9 cellular contexts compared by ENCODE assay signal in the genomic region with DNA sequence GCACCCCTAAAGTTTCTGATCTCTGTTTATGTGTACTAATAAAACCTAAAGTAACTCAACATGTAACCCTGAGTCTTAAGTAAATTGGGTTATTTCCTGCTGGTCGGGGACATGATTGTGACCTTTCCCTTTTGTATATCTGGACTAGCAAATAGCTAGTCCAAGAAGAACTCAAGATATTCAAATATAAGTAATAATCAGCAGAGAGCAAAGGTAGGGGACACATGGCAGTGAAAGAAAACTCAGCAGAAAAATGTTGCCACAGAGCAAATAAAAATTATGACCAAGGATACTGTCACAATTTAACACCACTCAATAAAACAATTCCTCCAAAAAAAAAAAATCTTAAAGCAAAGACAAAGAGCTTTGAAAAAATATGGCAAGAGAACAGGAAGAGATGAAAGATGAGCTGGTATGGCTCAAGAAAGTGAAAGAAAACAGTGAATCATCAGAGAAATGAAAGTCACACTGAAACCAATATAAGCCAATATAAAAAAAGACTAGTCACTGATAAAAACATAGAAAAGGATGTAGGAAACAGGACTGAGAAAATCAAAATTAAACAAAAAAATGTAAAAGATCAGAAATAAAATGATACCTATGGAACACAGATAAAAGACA. TPM values are rescaled to one million over a fixed set of nuclear protein-coding genes. Genes with fewer than 3 reads are reported as not detected.
DNase-seq lines count a peak whose midpoint lies in the region; ATAC-seq lines count a peak whose summit lies in the region.
"Had no signal": no experiment of that assay in that cellular context is flagged by ENCODE, and none has a peak within 500 bp of the region (broad histone marks: within the 10 kb centered on the region; RNA-seq: fewer than 3 reads in every experiment).

No MANE protein-coding gene starts in this region.

- no peaks in the 10 kb centered on the region for H3K27me3 ChIP-seq in CD4-positive, CD25-positive, alpha-beta regulatory T cell (ENCODE audit: control insufficient read depth, insufficient read depth, low read length)

- H3K4me1 ChIP-seq in CD4-positive, CD25-positive, alpha-beta regulatory T cell (ENCODE audit: control insufficient read depth, insufficient read depth, low read length, poor library complexity, severe bottlenecking) = no peaks in the 10 kb centered on the region

- H3K27me3 Mint-ChIP-seq in CD4-positive, CD25-positive, alpha-beta regulatory T cell = no peaks in the 10 kb centered on the region
- H3K27me3 Mint-ChIP-seq: dendritic cell treated with granulocyte-macrophage colony-stimulating factor and Interleukin-4, amounts not matched to agents 40 ng/mL and 50 ng/mL, for 4 days had no signal

- H3K9me3 Mint-ChIP-seq in CD4-positive, CD25-positive, alpha-beta regulatory T cell = no peaks in the 10 kb centered on the region
- H3K9me3 Mint-ChIP-seq: dendritic cell treated with granulocyte-macrophage colony-stimulating factor and Interleukin-4, amounts not matched to agents 40 ng/mL and 50 ng/mL, for 4 days had no signal

- H3K9me3 ChIP-seq in CD4-positive, CD25-positive, alpha-beta regulatory T cell (ENCODE audit: control insufficient read depth in 2 of 2, low read length in 2 of 2) = no peaks in the 10 kb centered on the region

- ATAC-seq in CD4-positive, CD25-positive, alpha-beta regulatory T cell (ENCODE audit: low read depth in 2 of 2) = peak in 1 of 2 donors; percentile 50
- peak; percentile 89 for ATAC-seq in GM19372 (IDR thresholded peaks at IDR 0.05; ENCODE audit: low read depth, unreplicated experiment)
- peak; percentile 93 for ATAC-seq in HG03175 (IDR thresholded peaks at IDR 0.05; ENCODE audit: unreplicated experiment)

- no peak overlapping the region for H3K27ac ChIP-seq in CD4-positive, CD25-positive, alpha-beta regulatory T cell (ENCODE audit: insufficient read depth, low read length, poor library complexity, severe bottlenecking)
- no peak overlapping the region for H3K27ac ChIP-seq in substantia nigra (ENCODE audit: low read depth, low read length, poor library complexity, severe bottlenecking)

- DNase-seq in CD4-positive, CD25-positive, alpha-beta regulatory T cell = peak in 1 of 3 donors; percentile 67
- DNase-seq in brain pericyte (ENCODE audit: low read depth, low spot score) = peak; percentile 8
- no peak for DNase-seq in stimulated activated CD4-positive, alpha-beta T cell treated with anti-CD3 and anti-CD28 coated beads, Interleukin-1b, Interleukin-23, amount 100 ng/mL, for 48 hours
- no peak for DNase-seq in substantia nigra (lab: John Stamatoyannopoulos, UW)
- DNase-seq in epidermal melanocyte (ENCODE audit: insufficient read length, low spot score) = no peak
- DNase-seq in KG1 (lab: John Stamatoyannopoulos, UW) = no peak

- peak overlapping the region; percentile 27 for H3K4me3 ChIP-seq in CD4-positive, CD25-positive, alpha-beta regulatory T cell (ENCODE audit: low read depth, low read length)

- peak overlapping the region; percentile 16 to 56 (median 32) for H3K27ac Mint-ChIP-seq in CD4-positive, CD25-positive, alpha-beta regulatory T cell
- H3K27ac Mint-ChIP-seq: dendritic cell treated with granulocyte-macrophage colony-stimulating factor and Interleukin-4, amounts not matched to agents 40 ng/mL and 50 ng/mL, for 4 days had no signal

- peaks cover 20% of the 10 kb centered on the region for H3K36me3 Mint-ChIP-seq in CD4-positive, CD25-positive, alpha-beta regulatory T cell

- H3K4me1 Mint-ChIP-seq in CD4-positive, CD25-positive, alpha-beta regulatory T cell = peaks cover 14 to 34% (median 20%) of the 10 kb centered on the region in 4 donors

- peak overlapping the region in 3 of 4 donors; percentile 5 to 45 (median 20) for H3K4me3 Mint-ChIP-seq in CD4-positive, CD25-positive, alpha-beta regulatory T cell
- H3K4me3 Mint-ChIP-seq: dendritic cell treated with granulocyte-macrophage colony-stimulating factor and Interleukin-4, amounts not matched to agents 40 ng/mL and 50 ng/mL, for 4 days had no signal

- H3K36me3 ChIP-seq in CD4-positive, CD25-positive, alpha-beta regulatory T cell (ENCODE audit: control insufficient read depth, insufficient read depth, low read length) = peaks cover 18% of the 10 kb centered on the region

RNA-seq across cellular contexts. Expression of a gene that starts 43.5 kb away (rescaled TPM):
- 9.8 TPM for total RNA-seq in CD4-positive, CD25-positive, alpha-beta regulatory T cell
- polyA plus RNA-seq in CD4-positive, CD25-positive, alpha-beta regulatory T cell = 10 to 100 TPM; 14.9 to 18.9 (median 17.8) TPM

RNA-seq across cellular contexts. Expression of a gene that starts 51.5 kb away (rescaled TPM):
- 19.2 TPM for total RNA-seq in CD4-positive, CD25-positive, alpha-beta regulatory T cell
- polyA plus RNA-seq in CD4-positive, CD25-positive, alpha-beta regulatory T cell = 10 to 100 TPM; 56.4 to 59.3 (median 57.6) TPM
